In genomic region chr17:3474212-3474611, GRCh38 we compare ENCODE assay signal across 14 cellular contexts. TPM values are rescaled to one million over a fixed set of nuclear protein-coding genes. Genes with fewer than 3 reads are reported as not detected.
DNase-seq lines count a peak whose midpoint lies in the region; ATAC-seq, FAIRE-seq and TF ChIP-seq lines count a peak whose summit lies in the region.
"Had no signal": no experiment of that assay in that cellular context is flagged by ENCODE, and none has a peak within 500 bp of the region (broad histone marks: within the 10 kb centered on the region; RNA-seq: fewer than 3 reads in every experiment).

No MANE protein-coding gene starts in this region.

- ATAC-seq in A549 = peak; percentile 91 to 95
- peak; percentile 65 to 84 (median 82) for ATAC-seq in pancreas

- H3K4me3 ChIP-seq in A549 = no peak overlapping the region
- no peak overlapping the region for H3K4me3 ChIP-seq in fibroblast of lung (replicated peaks in 1 of 4; ENCODE audit: control extremely low read depth in 1 of 4, insufficient read depth in 1 of 4, low read depth in 3 of 4, low read length in 4 of 4)
- no peak overlapping the region for H3K4me3 ChIP-seq in pancreas

- H3K27me3 ChIP-seq in fibroblast of lung (ENCODE audit: control insufficient read depth, insufficient read depth, low read length) (no peaks in the 10 kb centered on the region), pancreas (no peaks in the 10 kb centered on the region)

- CTCF ChIA-PET in A549 (lab: Yijun Ruan, JAX) = no interaction called here

- no peaks in the 10 kb centered on the region for H4K20me1 ChIP-seq in fibroblast of lung (ENCODE audit: control insufficient read depth, extremely low read depth, insufficient read depth, low read length)

- H3K36me3 ChIP-seq in fibroblast of lung (ENCODE audit: control insufficient read depth, insufficient read depth, low read length) = no peaks in the 10 kb centered on the region
- no peaks in the 10 kb centered on the region for H3K36me3 ChIP-seq in pancreas

- 3% methylated on average over 3 of the region's 3 CpGs for WGBS in A549 (ENCODE audit: missing lambda C conversion rate)
- WGBS in pancreas, 2 donors = 5 to 7% methylated on average over 3 of the region's 3 CpGs

- H3K4me2 ChIP-seq in A549 = peak overlapping the region; percentile 57
- no peak overlapping the region for H3K4me2 ChIP-seq in fibroblast of lung (ENCODE audit: extremely low read depth, insufficient read depth, low read length)

- no peak for TF ChIP-seq RAD21 in A549 (conservative IDR thresholded peaks at IDR 0.05 in 1 of 2, IDR thresholded peaks at IDR 0.05 in 1 of 2)

- no peak for TF ChIP-seq CTCF in A549 (IDR thresholded peaks at IDR 0.05)
- TF ChIP-seq CTCF in fibroblast of lung (conservative IDR thresholded peaks at IDR 0.05 in 1 of 2, IDR thresholded peaks at IDR 0.05 in 1 of 2; ENCODE audit: low read depth in 1 of 2, low read length in 2 of 2) = no peak
- no peak for TF ChIP-seq CTCF in pancreas (IDR thresholded peaks at IDR 0.05)

- TF ChIP-seq EP300 in A549 (IDR thresholded peaks at IDR 0.05) = no peak

- intact Hi-C loops in pancreas (cut with DNase I) = no loop called here

- TF ChIP-seq POLR2A in A549 (IDR thresholded peaks at IDR 0.05; ENCODE audit: low read length) = no peak

- DNase-seq in A549 (ENCODE audit: low read depth in 1 of 2, low spot score in 1 of 2) (peak; percentile 29 to 80), NCI-H1694 (lab: John Stamatoyannopoulos, UW) (peak; percentile 45), fibroblast of lung (ENCODE audit: low read depth in 2 of 2) (peak in 1 of 2 donors; percentile 81), pancreas (no peak), SW 1271 (lab: John Stamatoyannopoulos, UW) (no peak), NOMO-1 treated with dmso at 0.1 percent for 144 hours (lab: John Stamatoyannopoulos, UW; ENCODE audit: unreplicated experiment) (no peak), NCI-H2227 (lab: John Stamatoyannopoulos, UW; ENCODE audit: unreplicated experiment) (no peak)
- no peak for DNase-seq in stimulated activated CD4-positive, alpha-beta T cell treated with anti-CD3 and anti-CD28 coated beads, Interleukin-4, amount 100 ng/mL, for 1 hour
- DNase-seq: activated CD8-positive, alpha-beta memory T cell treated with anti-CD3 and anti-CD28 coated beads, Interleukin-2, amount 50 U/mL, for 4 hours; islet precursor cell; NCI-H774; occipital lobe; T-helper 2 cell had no signal

- no peaks in the 10 kb centered on the region for H3K79me2 ChIP-seq in fibroblast of lung (ENCODE audit: control insufficient read depth, insufficient read depth, low read length)

- H3K9me3 ChIP-seq in A549 (no peaks in the 10 kb centered on the region), fibroblast of lung (ENCODE audit: control insufficient read depth, insufficient read depth, low read depth, low read length) (no peaks in the 10 kb centered on the region), pancreas (no peaks in the 10 kb centered on the region)

- POLR2A ChIA-PET in A549 (lab: Yijun Ruan, JAX) = no interaction called here

- H2AFZ ChIP-seq in fibroblast of lung (ENCODE audit: low read length) = peak overlapping the region; percentile 37

- FAIRE-seq in A549 (lab: Jason Lieb, UNC) (peak; percentile 94), pancreas (lab: Jason Lieb, UNC) (peak; percentile 71)

- H3K27ac ChIP-seq in A549 = peak overlapping the region in 1 of 2 experiments; percentile 28; a peak in 2 of 6 replicates
- H3K27ac ChIP-seq in fibroblast of lung (ENCODE audit: insufficient read depth, low read length) = no peak overlapping the region
- H3K27ac ChIP-seq in pancreas = no peak overlapping the region
- H3K27ac ChIP-seq: epithelial cell of prostate had no signal

- H3K9ac ChIP-seq in fibroblast of lung (ENCODE audit: insufficient read depth, low read length) = no peak overlapping the region

- H3K4me1 ChIP-seq in A549 = peaks cover 25% of the 10 kb centered on the region; the same call in 2 of the 3 replicates
- H3K4me1 ChIP-seq in fibroblast of lung (ENCODE audit: control insufficient read depth, extremely low read depth, insufficient read depth, low read length) = no peaks in the 10 kb centered on the region
- H3K4me1 ChIP-seq in pancreas = peaks cover 0 to 12% (median 4%) of the 10 kb centered on the region in 3 donors

TF ChIP-seq in A549, 52 proteins besides CTCF, POLR2A, EP300 and RAD21:
- TF ChIP-seq SREBF2 (IDR thresholded peaks at IDR 0.05) (no peak), MAFK (IDR thresholded peaks at IDR 0.05; ENCODE audit: partially characterized antibody) (peak; percentile 99), NFE2L2 (conservative IDR thresholded peaks at IDR 0.05; ENCODE audit: low read length) (peak; percentile 55), GATA3 (IDR thresholded peaks at IDR 0.05; ENCODE audit: borderline replicate concordance) (no peak)

RNA-seq across cellular contexts. Expression of gene ASPA, which starts 1.6 kb away (rescaled TPM):
- polyA plus RNA-seq in A549 (2011; rRNA removed) (not detected in 2 replicates), A549 (2017; fragmentation: RNase III; extraction: RNeasy Plus Mini Kit Qiagen cat#74134 plus additional on column Dnase treatment) (not detected in 3 replicates), fibroblast of lung (1.3 and 1.7 TPM in 2 replicates), pancreas (under 1 TPM; 0.65 to 0.75 TPM)
- polyA plus RNA-seq in A549 (2012; cell fraction: cytosol; rRNA removed) = not detected in 2 replicates
- not detected in 2 replicates for polyA plus RNA-seq in A549 (2012; cell fraction: nucleus; rRNA removed)
- polyA minus RNA-seq in A549 (2011; rRNA and poly(A)+ RNA removed) = not detected in 2 replicates
- total RNA-seq in fibroblast of lung (4.6 and 5.4 TPM in 2 replicates), pancreas (1 to 10 TPM in 1 of 6 donors, under 1 TPM in 5; 0.38 to 1.1 (median 0.69) TPM)
- polyA plus RNA-seq in fibroblast of lung (2012) = 0.47 and 0.99 TPM in 2 replicates
- polyA minus RNA-seq in fibroblast of lung (ENCODE audit: low replicate concordance) = not detected in 2 replicates

RNA-seq across cellular contexts. Expression of gene SPATA22, which starts 2.6 kb away (rescaled TPM):
- polyA plus RNA-seq in A549 (2011; rRNA removed) (not detected in 2 replicates), A549 (2017; fragmentation: RNase III; extraction: RNeasy Plus Mini Kit Qiagen cat#74134 plus additional on column Dnase treatment) (not detected in 3 replicates), fibroblast of lung (0.33 and 0.63 TPM in 2 replicates), pancreas (under 1 TPM; 0.09 to 0.46 TPM)
- not detected in 2 replicates for polyA plus RNA-seq in A549 (2012; cell fraction: cytosol; rRNA removed)
- polyA plus RNA-seq in A549 (2012; cell fraction: nucleus; rRNA removed) = not detected in 2 replicates
- polyA minus RNA-seq in A549 (2011; rRNA and poly(A)+ RNA removed) = not detected in 2 replicates
- total RNA-seq in fibroblast of lung (0.17 and 0.51 TPM in 2 replicates), pancreas (not detected)
- polyA plus RNA-seq in fibroblast of lung (2012) = 0.28 and 0.33 TPM in 2 replicates
- polyA minus RNA-seq in fibroblast of lung (ENCODE audit: low replicate concordance) = 0.24 TPM in 1 of 2 replicates, not detected in the other

RNA-seq across cellular contexts. Expression of gene OR1E2, which starts 40.6 kb away (rescaled TPM):
- polyA plus RNA-seq in A549 (2011; rRNA removed) (not detected in 2 replicates), A549 (2017; fragmentation: RNase III; extraction: RNeasy Plus Mini Kit Qiagen cat#74134 plus additional on column Dnase treatment) (not detected in 3 replicates), fibroblast of lung (not detected in 2 replicates), pancreas (not detected)
- not detected in 2 replicates for polyA plus RNA-seq in A549 (2012; cell fraction: cytosol; rRNA removed)
- not detected in 2 replicates for polyA plus RNA-seq in A549 (2012; cell fraction: nucleus; rRNA removed)
- polyA minus RNA-seq in A549 (2011; rRNA and poly(A)+ RNA removed) = not detected in 2 replicates
- total RNA-seq in fibroblast of lung (not detected in 2 replicates), pancreas (not detected)
- polyA plus RNA-seq in fibroblast of lung (2012) = not detected in 2 replicates
- not detected in 2 replicates for polyA minus RNA-seq in fibroblast of lung (ENCODE audit: low replicate concordance)
- total RNA-seq: occipital lobe had no signal

Comparison
In these comparisons a context has a peak if more than half of its experiments do, and no peak if none do; other contexts are left out.
1. DNase-seq: peak in A549 (2 of 2) and NCI-H1694 (single experiment); none in pancreas (0 of 6), SW 1271 (0 of 2), NOMO-1 treated with dmso at 0.1 percent for 144 hours (single experiment), NCI-H2227 (single experiment) and stimulated activated CD4-positive, alpha-beta T cell treated with anti-CD3 and anti-CD28 coated beads, Interleukin-4, amount 100 ng/mL, for 1 hour (single experiment).